In the genomic region with DNA sequence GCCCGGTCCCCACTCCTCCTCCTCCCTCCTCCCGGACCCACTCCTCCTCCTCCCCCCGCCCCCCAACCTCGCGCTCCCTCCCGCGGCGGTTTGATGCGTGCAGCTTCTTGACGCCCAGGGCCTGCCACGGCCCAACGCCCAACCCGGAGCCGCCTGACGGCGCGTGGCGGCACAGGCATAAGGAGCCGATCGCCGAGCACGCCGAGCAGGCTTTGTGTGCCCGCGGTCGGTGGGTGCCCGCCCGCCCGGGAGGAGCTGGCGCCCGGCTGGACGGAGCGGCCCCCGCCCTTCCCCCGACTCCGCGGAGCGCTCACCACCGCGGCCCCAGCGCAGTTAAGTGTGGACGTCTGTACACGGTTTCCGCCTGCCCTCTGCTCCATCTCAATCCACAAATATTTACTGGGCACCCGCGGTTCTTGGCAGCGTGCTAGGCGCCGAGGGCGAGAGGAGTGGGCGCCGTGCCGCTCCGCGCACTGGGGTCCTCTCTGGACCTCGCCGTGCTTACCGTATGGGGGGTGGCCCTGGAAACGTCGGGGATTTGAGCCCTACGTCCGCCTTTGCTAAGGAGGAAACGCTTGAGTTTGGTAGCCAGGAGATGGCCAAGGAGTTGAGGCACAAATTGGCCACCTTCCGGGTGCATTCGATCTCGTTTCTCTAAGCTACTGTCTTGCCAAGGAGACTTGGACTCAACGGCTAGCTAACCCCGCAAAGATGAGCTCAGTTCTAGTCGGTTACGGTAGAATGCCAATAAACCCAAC, we compare ENCODE assay signal across 1 cellular context.
TF ChIP-seq lines count a peak whose summit lies in the region.

No MANE protein-coding gene starts in this region.

TF ChIP-seq in K562, 482 proteins besides CTCF, POLR2A, EP300 and RAD21 (continued from another document and continues in another):
- TF ChIP-seq ZNF444 (CRISPR knock-in tag; IDR thresholded peaks at IDR 0.05), result no peak
- peak; percentile 91 for TF ChIP-seq CTBP1 (IDR thresholded peaks at IDR 0.05; ENCODE audit: borderline replicate concordance)
- TF ChIP-seq, protein P1, sequence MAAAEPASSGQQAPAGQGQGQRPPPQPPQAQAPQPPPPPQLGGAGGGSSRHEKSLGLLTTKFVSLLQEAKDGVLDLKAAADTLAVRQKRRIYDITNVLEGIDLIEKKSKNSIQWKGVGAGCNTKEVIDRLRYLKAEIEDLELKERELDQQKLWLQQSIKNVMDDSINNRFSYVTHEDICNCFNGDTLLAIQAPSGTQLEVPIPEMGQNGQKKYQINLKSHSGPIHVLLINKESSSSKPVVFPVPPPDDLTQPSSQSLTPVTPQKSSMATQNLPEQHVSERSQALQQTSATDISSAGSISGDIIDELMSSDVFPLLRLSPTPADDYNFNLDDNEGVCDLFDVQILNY (CRISPR knock-in tag; IDR thresholded peaks at IDR 0.05), result no peak
- TF ChIP-seq PHF21A (IDR thresholded peaks at IDR 0.05; ENCODE audit: borderline replicate concordance, low read depth), result no peak
- TF ChIP-seq POLR3G (IDR thresholded peaks at IDR 0.05; ENCODE audit: extremely low read depth, insufficient read length, insufficient replicate concordance), result no peak
- TF ChIP-seq ZNF668 (CRISPR knock-in tag; IDR thresholded peaks at IDR 0.05), result no peak
- TF ChIP-seq, protein P2, sequence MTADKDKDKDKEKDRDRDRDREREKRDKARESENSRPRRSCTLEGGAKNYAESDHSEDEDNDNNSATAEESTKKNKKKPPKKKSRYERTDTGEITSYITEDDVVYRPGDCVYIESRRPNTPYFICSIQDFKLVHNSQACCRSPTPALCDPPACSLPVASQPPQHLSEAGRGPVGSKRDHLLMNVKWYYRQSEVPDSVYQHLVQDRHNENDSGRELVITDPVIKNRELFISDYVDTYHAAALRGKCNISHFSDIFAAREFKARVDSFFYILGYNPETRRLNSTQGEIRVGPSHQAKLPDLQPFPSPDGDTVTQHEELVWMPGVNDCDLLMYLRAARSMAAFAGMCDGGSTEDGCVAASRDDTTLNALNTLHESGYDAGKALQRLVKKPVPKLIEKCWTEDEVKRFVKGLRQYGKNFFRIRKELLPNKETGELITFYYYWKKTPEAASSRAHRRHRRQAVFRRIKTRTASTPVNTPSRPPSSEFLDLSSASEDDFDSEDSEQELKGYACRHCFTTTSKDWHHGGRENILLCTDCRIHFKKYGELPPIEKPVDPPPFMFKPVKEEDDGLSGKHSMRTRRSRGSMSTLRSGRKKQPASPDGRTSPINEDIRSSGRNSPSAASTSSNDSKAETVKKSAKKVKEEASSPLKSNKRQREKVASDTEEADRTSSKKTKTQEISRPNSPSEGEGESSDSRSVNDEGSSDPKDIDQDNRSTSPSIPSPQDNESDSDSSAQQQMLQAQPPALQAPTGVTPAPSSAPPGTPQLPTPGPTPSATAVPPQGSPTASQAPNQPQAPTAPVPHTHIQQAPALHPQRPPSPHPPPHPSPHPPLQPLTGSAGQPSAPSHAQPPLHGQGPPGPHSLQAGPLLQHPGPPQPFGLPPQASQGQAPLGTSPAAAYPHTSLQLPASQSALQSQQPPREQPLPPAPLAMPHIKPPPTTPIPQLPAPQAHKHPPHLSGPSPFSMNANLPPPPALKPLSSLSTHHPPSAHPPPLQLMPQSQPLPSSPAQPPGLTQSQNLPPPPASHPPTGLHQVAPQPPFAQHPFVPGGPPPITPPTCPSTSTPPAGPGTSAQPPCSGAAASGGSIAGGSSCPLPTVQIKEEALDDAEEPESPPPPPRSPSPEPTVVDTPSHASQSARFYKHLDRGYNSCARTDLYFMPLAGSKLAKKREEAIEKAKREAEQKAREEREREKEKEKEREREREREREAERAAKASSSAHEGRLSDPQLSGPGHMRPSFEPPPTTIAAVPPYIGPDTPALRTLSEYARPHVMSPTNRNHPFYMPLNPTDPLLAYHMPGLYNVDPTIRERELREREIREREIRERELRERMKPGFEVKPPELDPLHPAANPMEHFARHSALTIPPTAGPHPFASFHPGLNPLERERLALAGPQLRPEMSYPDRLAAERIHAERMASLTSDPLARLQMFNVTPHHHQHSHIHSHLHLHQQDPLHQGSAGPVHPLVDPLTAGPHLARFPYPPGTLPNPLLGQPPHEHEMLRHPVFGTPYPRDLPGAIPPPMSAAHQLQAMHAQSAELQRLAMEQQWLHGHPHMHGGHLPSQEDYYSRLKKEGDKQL (CRISPR knock-in tag; IDR thresholded peaks at IDR 0.05; ENCODE audit: borderline replicate concordance), result no peak
- TF ChIP-seq NUFIP1 (IDR thresholded peaks at IDR 0.05; ENCODE audit: partially characterized antibody), result no peak
- no peak for TF ChIP-seq ZNF507 (tag; conservative IDR thresholded peaks at IDR 0.05)
- TF ChIP-seq TEAD4 (IDR thresholded peaks at IDR 0.05; ENCODE audit: low read length), result no peak
- no peak for TF ChIP-seq TEAD4 (CRISPR knock-in tag; IDR thresholded peaks at IDR 0.05; ENCODE audit: borderline replicate concordance)
- TF ChIP-seq CREBBP (IDR thresholded peaks at IDR 0.05; ENCODE audit: low read depth, low read length), result no peak
- TF ChIP-seq MEIS2 (IDR thresholded peaks at IDR 0.05; ENCODE audit: partially characterized antibody), result peak; percentile 5
- no peak for TF ChIP-seq FOXJ2 (tag; IDR thresholded peaks at IDR 0.05)
- TF ChIP-seq KDM4B (IDR thresholded peaks at IDR 0.05; ENCODE audit: borderline replicate concordance in 2 of 2, low read depth in 1 of 2), result peak in 1 of 2 experiments; percentile 5; a peak in 1 of 4 replicates
- peak; percentile 65; the same call in 1 of the 2 replicates for TF ChIP-seq NR1H2 (CRISPR knock-in tag; IDR thresholded peaks at IDR 0.05)
- TF ChIP-seq ZBTB1 (CRISPR knock-in tag; IDR thresholded peaks at IDR 0.05; ENCODE audit: borderline replicate concordance, low read depth), result no peak
- TF ChIP-seq MYC (IDR thresholded peaks at IDR 0.05; ENCODE audit: low read depth, low read length), result peak; percentile 87
- no peak for TF ChIP-seq MYC (CRISPR knock-in tag; IDR thresholded peaks at IDR 0.05; ENCODE audit: borderline replicate concordance, low read depth)
- no peak for TF ChIP-seq SMAD2 (IDR thresholded peaks at IDR 0.05; ENCODE audit: low read depth, low read length)
- TF ChIP-seq L3MBTL2 (IDR thresholded peaks at IDR 0.05), result peak; percentile 89
- TF ChIP-seq, protein P3, sequence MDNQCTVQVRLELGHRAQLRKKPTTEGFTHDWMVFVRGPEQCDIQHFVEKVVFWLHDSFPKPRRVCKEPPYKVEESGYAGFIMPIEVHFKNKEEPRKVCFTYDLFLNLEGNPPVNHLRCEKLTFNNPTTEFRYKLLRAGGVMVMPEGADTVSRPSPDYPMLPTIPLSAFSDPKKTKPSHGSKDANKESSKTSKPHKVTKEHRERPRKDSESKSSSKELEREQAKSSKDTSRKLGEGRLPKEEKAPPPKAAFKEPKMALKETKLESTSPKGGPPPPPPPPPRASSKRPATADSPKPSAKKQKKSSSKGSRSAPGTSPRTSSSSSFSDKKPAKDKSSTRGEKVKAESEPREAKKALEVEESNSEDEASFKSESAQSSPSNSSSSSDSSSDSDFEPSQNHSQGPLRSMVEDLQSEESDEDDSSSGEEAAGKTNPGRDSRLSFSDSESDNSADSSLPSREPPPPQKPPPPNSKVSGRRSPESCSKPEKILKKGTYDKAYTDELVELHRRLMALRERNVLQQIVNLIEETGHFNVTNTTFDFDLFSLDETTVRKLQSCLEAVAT (IDR thresholded peaks at IDR 0.05), result peak in 1 of 2 experiments; percentile 100; a peak in 2 of 4 replicates
- no peak for TF ChIP-seq GATA2 (CRISPR knock-in tag; IDR thresholded peaks at IDR 0.05)
- peak; percentile 89 for TF ChIP-seq FOXM1 (IDR thresholded peaks at IDR 0.05; ENCODE audit: low read depth)
- TF ChIP-seq FOXM1 (CRISPR knock-in tag; IDR thresholded peaks at IDR 0.05; ENCODE audit: low read depth), result no peak
- TF ChIP-seq, protein P4, sequence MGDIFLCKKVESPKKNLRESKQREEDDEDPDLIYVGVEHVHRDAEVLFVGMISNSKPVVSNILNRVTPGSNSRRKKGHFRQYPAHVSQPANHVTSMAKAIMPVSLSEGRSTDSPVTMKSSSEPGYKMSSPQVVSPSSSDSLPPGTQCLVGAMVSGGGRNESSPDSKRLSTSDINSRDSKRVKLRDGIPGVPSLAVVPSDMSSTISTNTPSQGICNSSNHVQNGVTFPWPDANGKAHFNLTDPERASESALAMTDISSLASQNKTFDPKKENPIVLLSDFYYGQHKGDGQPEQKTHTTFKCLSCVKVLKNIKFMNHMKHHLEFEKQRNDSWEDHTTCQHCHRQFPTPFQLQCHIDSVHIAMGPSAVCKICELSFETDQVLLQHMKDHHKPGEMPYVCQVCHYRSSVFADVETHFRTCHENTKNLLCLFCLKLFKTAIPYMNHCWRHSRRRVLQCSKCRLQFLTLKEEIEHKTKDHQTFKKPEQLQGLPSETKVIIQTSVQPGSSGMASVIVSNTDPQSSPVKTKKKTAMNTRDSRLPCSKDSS (IDR thresholded peaks at IDR 0.05; ENCODE audit: low read depth, partially characterized antibody), result no peak
- no peak for TF ChIP-seq RHOXF2B (CRISPR knock-in tag; conservative IDR thresholded peaks at IDR 0.05)
- TF ChIP-seq, protein P5, sequence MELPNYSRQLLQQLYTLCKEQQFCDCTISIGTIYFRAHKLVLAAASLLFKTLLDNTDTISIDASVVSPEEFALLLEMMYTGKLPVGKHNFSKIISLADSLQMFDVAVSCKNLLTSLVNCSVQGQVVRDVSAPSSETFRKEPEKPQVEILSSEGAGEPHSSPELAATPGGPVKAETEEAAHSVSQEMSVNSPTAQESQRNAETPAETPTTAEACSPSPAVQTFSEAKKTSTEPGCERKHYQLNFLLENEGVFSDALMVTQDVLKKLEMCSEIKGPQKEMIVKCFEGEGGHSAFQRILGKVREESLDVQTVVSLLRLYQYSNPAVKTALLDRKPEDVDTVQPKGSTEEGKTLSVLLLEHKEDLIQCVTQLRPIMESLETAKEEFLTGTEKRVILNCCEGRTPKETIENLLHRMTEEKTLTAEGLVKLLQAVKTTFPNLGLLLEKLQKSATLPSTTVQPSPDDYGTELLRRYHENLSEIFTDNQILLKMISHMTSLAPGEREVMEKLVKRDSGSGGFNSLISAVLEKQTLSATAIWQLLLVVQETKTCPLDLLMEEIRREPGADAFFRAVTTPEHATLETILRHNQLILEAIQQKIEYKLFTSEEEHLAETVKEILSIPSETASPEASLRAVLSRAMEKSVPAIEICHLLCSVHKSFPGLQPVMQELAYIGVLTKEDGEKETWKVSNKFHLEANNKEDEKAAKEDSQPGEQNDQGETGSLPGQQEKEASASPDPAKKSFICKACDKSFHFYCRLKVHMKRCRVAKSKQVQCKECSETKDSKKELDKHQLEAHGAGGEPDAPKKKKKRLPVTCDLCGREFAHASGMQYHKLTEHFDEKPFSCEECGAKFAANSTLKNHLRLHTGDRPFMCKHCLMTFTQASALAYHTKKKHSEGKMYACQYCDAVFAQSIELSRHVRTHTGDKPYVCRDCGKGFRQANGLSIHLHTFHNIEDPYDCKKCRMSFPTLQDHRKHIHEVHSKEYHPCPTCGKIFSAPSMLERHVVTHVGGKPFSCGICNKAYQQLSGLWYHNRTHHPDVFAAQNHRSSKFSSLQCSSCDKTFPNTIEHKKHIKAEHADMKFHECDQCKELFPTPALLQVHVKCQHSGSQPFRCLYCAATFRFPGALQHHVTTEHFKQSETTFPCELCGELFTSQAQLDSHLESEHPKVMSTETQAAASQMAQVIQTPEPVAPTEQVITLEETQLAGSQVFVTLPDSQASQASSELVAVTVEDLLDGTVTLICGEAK (IDR thresholded peaks at IDR 0.05), result peak; percentile 50; the same call in 1 of the 2 replicates
- TF ChIP-seq, protein P5 (CRISPR knock-in tag; IDR thresholded peaks at IDR 0.05), result no peak
- TF ChIP-seq, protein P6, sequence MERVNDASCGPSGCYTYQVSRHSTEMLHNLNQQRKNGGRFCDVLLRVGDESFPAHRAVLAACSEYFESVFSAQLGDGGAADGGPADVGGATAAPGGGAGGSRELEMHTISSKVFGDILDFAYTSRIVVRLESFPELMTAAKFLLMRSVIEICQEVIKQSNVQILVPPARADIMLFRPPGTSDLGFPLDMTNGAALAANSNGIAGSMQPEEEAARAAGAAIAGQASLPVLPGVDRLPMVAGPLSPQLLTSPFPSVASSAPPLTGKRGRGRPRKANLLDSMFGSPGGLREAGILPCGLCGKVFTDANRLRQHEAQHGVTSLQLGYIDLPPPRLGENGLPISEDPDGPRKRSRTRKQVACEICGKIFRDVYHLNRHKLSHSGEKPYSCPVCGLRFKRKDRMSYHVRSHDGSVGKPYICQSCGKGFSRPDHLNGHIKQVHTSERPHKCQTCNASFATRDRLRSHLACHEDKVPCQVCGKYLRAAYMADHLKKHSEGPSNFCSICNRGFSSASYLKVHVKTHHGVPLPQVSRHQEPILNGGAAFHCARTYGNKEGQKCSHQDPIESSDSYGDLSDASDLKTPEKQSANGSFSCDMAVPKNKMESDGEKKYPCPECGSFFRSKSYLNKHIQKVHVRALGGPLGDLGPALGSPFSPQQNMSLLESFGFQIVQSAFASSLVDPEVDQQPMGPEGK (CRISPR knock-in tag; IDR thresholded peaks at IDR 0.05; ENCODE audit: borderline replicate concordance), result no peak
- no peak for TF ChIP-seq TCFL5 (CRISPR knock-in tag; conservative IDR thresholded peaks at IDR 0.05)
- TF ChIP-seq, protein P7, sequence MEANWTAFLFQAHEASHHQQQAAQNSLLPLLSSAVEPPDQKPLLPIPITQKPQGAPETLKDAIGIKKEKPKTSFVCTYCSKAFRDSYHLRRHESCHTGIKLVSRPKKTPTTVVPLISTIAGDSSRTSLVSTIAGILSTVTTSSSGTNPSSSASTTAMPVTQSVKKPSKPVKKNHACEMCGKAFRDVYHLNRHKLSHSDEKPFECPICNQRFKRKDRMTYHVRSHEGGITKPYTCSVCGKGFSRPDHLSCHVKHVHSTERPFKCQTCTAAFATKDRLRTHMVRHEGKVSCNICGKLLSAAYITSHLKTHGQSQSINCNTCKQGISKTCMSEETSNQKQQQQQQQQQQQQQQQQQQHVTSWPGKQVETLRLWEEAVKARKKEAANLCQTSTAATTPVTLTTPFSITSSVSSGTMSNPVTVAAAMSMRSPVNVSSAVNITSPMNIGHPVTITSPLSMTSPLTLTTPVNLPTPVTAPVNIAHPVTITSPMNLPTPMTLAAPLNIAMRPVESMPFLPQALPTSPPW (CRISPR knock-in tag; IDR thresholded peaks at IDR 0.05), result peak; percentile 99
